Comparison of ENCODE assay signal across 13 cellular contexts in the genomic region with DNA sequence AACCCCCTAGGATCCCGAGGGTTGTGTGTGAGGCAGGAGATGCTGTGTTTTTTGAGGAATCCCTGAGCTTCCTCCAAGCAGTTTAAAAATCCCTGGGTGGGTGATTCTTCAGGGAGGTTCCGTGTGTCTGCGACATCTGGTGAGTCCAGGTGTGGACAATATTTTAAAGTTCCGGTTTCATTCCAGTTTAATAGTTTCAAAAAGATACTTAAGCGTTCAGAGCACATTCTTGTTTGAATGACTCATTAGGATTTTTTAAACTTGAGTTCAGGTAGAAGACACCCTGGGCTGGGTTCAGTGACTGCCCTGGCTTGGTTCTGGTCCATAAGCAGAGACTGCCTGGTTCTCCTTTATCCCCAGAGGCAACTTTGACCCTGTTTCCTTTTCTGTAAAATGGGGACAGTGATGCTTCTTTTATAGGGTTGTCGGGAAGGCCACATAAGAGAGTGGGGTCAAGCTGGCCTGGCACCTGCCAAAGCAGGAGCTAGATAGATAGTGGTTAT.
DNase-seq lines count a peak whose midpoint lies in the region; ATAC-seq, FAIRE-seq and TF ChIP-seq lines count a peak whose summit lies in the region.
"Had no signal": no experiment of that assay in that cellular context is flagged by ENCODE, and none has a peak within 500 bp of the region (broad histone marks: within the 10 kb centered on the region; RNA-seq: fewer than 3 reads in every experiment).

No MANE protein-coding gene starts in this region.

- intact Hi-C loops in transverse colon (cut with DNase I; ENCODE audit: low total_unique reads): no loop called here

- no peaks in the 10 kb centered on the region for H3K27me3 Mint-ChIP-seq in activated naive CD4-positive, alpha-beta T cell treated with anti-CD3 and anti-CD28 coated beads, Interleukin-2, amount 50 U/mL, for 24 hours

- peak overlapping the region; percentile 67 for H3K4me2 ChIP-seq in keratinocyte (ENCODE audit: control insufficient read depth, extremely low read depth, insufficient read depth, low read depth, low read length)

- H3K36me3 ChIP-seq in keratinocyte (ENCODE audit: control insufficient read depth in 2 of 2, extremely low read depth in 1 of 2, insufficient read depth in 2 of 2, low read length in 2 of 2) (peaks cover 12 to 31% of the 10 kb centered on the region in 2 experiments), transverse colon (peaks cover 0 to 10% (median 4%) of the 10 kb centered on the region in 4 donors), brain microvascular endothelial cell (replicated peaks) (no peaks in the 10 kb centered on the region)

- TF ChIP-seq EP300 in transverse colon (IDR thresholded peaks at IDR 0.05; ENCODE audit: low read depth): no peak

- 70 to 83% methylated on average over 2 to 6 of the region's 6 CpGs for WGBS in transverse colon (ENCODE audit: low coverage in 1 of 2), 2 donors

- no peak overlapping the region for H3K9ac ChIP-seq in keratinocyte (ENCODE audit: control insufficient read depth, extremely low read depth, insufficient read depth, low read length)

- TF ChIP-seq CTCF in VCaP (conservative IDR thresholded peaks at IDR 0.05) (no peak), keratinocyte (optimal IDR thresholded peaks at IDR 0.05 in 1 of 3, IDR thresholded peaks at IDR 0.05 in 1 of 3, conservative IDR thresholded peaks at IDR 0.05 in 1 of 3; ENCODE audit: extremely low read depth in 1 of 3, insufficient read depth in 2 of 3, low read length in 3 of 3) (no peak), transverse colon (IDR thresholded peaks at IDR 0.05) (no peak), brain microvascular endothelial cell (IDR thresholded peaks at IDR 0.05; ENCODE audit: low read depth, low read length, missing control alignments) (no peak)

- peaks cover 6% of the 10 kb centered on the region for H3K36me3 Mint-ChIP-seq in activated naive CD4-positive, alpha-beta T cell treated with anti-CD3 and anti-CD28 coated beads, Interleukin-2, amount 50 U/mL, for 24 hours

- in situ Hi-C loops in transverse colon (cut with MboI; ENCODE audit: low pct_ligation_motif_present in 1 of 4, low pct_unique_long_range_greater_than_20kb in 1 of 4, low sequenced_read_pairs in 3 of 4) (loop anchor here in 2 of 4 donors (5.0 to 10.0 kb wide), 2 partner anchors 128 to 135 kb away; no protein-coding TSS in a partner anchor), brain microvascular endothelial cell (cut with HindIII; ENCODE audit: low pct_ligation_motif_present, low sequenced_read_pairs) (loop anchor here (10.0 kb wide), 1 partner anchor 72 kb away; no protein-coding TSS in a partner anchor)

- H3K79me2 ChIP-seq in keratinocyte (ENCODE audit: control insufficient read depth, insufficient read depth, low read length): no peaks in the 10 kb centered on the region

- H2AFZ ChIP-seq in keratinocyte (ENCODE audit: control insufficient read depth, low read length): no peak overlapping the region

- dilution Hi-C loops in keratinocyte (cut with MboI; ENCODE audit: extremely low pct_ligation_motif_present, low sequenced_read_pairs): no loop called here

- DNase-seq in activated naive CD4-positive, alpha-beta T cell treated with Interleukin-2 at 50 U/mL for 16 hours: no peak
- DNase-seq in keratinocyte (ENCODE audit: low read depth, low spot score): no peak
- DNase-seq in transverse colon: no peak
- DNase-seq in brain microvascular endothelial cell: no peak
- no peak for DNase-seq in DMS153 treated with DMSO at 0.1 percent for 48 hours (lab: John Stamatoyannopoulos, UW; ENCODE audit: unreplicated experiment)
- DNase-seq: activated CD8-positive, alpha-beta memory T cell treated with anti-CD3 and anti-CD28 coated beads, Interleukin-2, amount 50 U/mL, for 4 hours; GF-D8; NCI-H1436 treated with DMSO at 0.1 percent for 48 hours; stimulated activated CD4-positive, alpha-beta T cell treated with anti-CD3 and anti-CD28 coated beads, Interleukin-4, amount 100 ng/mL, for 24 hours; T-helper 1 cell had no signal

- peaks cover 7% of the 10 kb centered on the region for H3K9me1 ChIP-seq in keratinocyte (ENCODE audit: control insufficient read depth, extremely low read depth, insufficient read depth, low read length)

- H3K4me3 ChIP-seq in keratinocyte (ENCODE audit: control insufficient read depth in 2 of 3, extremely low read depth in 1 of 3, insufficient read depth in 2 of 3, low read depth in 1 of 3, low read length in 3 of 3) (peak overlapping the region in 1 of 3 experiments; percentile 16), transverse colon (no peak overlapping the region), brain microvascular endothelial cell (ENCODE audit: low read depth, low read length) (no peak overlapping the region)

- H3K27ac Mint-ChIP-seq in activated naive CD4-positive, alpha-beta T cell treated with anti-CD3 and anti-CD28 coated beads, Interleukin-2, amount 50 U/mL, for 24 hours: peak overlapping the region; percentile 96

- no peak for TF ChIP-seq POLR2A in transverse colon (IDR thresholded peaks at IDR 0.05)

- no peak for ATAC-seq in GM18519 (IDR thresholded peaks at IDR 0.05; ENCODE audit: low FRiP score, unreplicated experiment)

- H3K9me3 Mint-ChIP-seq in activated naive CD4-positive, alpha-beta T cell treated with anti-CD3 and anti-CD28 coated beads, Interleukin-2, amount 50 U/mL, for 24 hours: no peaks in the 10 kb centered on the region

- peak overlapping the region; percentile 98; the same call in 1 of the 2 replicates for H3K27ac ChIP-seq in VCaP
- peak overlapping the region; percentile 3 for H3K27ac ChIP-seq in keratinocyte (ENCODE audit: control insufficient read depth, insufficient read depth, low read length)
- peak overlapping the region; percentile 75 to 85 (median 80) for H3K27ac ChIP-seq in transverse colon
- no peak overlapping the region for H3K27ac ChIP-seq in brain microvascular endothelial cell

- H3K9me3 ChIP-seq in keratinocyte (ENCODE audit: control insufficient read depth, low read depth, low read length): no peaks in the 10 kb centered on the region
- no peaks in the 10 kb centered on the region for H3K9me3 ChIP-seq in transverse colon

- FAIRE-seq in keratinocyte (lab: Jason Lieb, UNC): peak; percentile 71

- no peaks in the 10 kb centered on the region for H3K27me3 ChIP-seq in keratinocyte (ENCODE audit: control insufficient read depth, extremely low read depth, insufficient read depth, low read length)
- no peaks in the 10 kb centered on the region for H3K27me3 ChIP-seq in transverse colon
- no peaks in the 10 kb centered on the region for H3K27me3 ChIP-seq in brain microvascular endothelial cell (replicated peaks)

- peaks cover 2% of the 10 kb centered on the region for H4K20me1 ChIP-seq in keratinocyte (ENCODE audit: control insufficient read depth, extremely low read depth, insufficient read depth, low read length)

- H3K4me1 ChIP-seq in keratinocyte (ENCODE audit: control insufficient read depth, extremely low read depth, insufficient read depth, low read length) (peaks cover 71% of the 10 kb centered on the region), transverse colon (peaks cover 34 to 48% (median 45%) of the 10 kb centered on the region in 4 donors)

- H3K4me3 Mint-ChIP-seq in activated naive CD4-positive, alpha-beta T cell treated with anti-CD3 and anti-CD28 coated beads, Interleukin-2, amount 50 U/mL, for 24 hours: peak overlapping the region; percentile 57

- peaks cover 82% of the 10 kb centered on the region for H3K4me1 Mint-ChIP-seq in activated naive CD4-positive, alpha-beta T cell treated with anti-CD3 and anti-CD28 coated beads, Interleukin-2, amount 50 U/mL, for 24 hours
